In the genomic region with DNA sequence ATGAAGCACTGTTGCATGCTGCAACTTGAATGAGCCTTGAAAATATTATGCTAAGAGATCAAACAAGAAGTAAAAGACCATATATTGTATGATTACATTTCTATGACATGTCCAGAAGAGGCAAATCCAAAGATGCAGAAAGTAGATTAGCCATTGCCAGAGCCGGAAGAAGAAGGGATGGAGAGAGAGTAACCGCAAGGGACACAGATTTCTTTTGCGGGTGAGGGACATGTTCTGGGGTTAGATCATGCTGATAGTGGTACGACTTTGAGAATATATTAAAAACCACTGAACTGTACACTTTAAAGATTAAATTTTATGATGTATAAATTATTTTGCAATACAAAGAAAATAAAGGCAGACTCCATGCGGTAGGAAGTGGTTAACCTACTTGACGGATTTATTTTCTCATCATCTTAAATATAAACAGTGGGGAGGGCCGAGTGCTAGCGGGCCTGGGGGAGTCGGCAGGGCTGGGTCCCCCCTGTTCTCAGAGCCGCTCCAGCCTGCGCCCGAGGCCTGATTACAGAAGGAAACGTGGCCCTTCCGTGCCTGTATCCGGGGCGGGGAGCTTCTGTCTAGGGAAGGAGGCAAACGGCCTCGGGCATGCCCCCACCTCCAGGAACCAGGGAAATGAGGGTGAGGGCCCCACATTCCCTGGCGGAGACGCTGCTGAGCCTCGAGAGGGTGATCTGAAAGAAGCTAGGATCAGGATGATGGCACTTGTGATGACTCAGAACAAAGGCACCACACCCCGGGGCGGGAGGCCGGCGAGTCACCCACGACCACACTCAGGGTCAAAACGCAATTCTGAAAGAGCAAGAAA, we compare ENCODE assay signal across 10 cellular contexts. TPM values are rescaled to one million over a fixed set of nuclear protein-coding genes. Genes with fewer than 3 reads are reported as not detected.
DNase-seq lines count a peak whose midpoint lies in the region; ATAC-seq and TF ChIP-seq lines count a peak whose summit lies in the region.
"Had no signal": no experiment of that assay in that cellular context is flagged by ENCODE, and none has a peak within 500 bp of the region (broad histone marks: within the 10 kb centered on the region; RNA-seq: fewer than 3 reads in every experiment).

No MANE protein-coding gene starts in this region.

- POLR2A ChIA-PET in PC-3 (lab: Charles Lee; ENCODE audit: unreplicated experiment), result no interaction called here

- peaks cover 4 to 6% of the 10 kb centered on the region in 2 donors for H3K4me1 Mint-ChIP-seq in effector memory CD8-positive, alpha-beta T cell (ENCODE audit: low read depth in 2 of 2)
- peaks cover 2% of the 10 kb centered on the region for H3K4me1 Mint-ChIP-seq in mesothelial cell of epicardium

- intact Hi-C loops in PC-3 (cut with micrococcal nuclease) (no loop called here), Right ventricle myocardium superior (cut with DNase I) (no loop called here)

- DNase-seq in NOMO-1 treated with DMSO at 0.1 percent for 48 hours (lab: John Stamatoyannopoulos, UW; ENCODE audit: unreplicated experiment) (peak; percentile 11), NOMO-1 treated with dmso at 0.1 percent for 144 hours (lab: John Stamatoyannopoulos, UW; ENCODE audit: unreplicated experiment) (no peak), PC-3 (peak; percentile 58), Right ventricle myocardium superior (no peak), mesothelial cell of epicardium (ENCODE audit: low spot score in 2 of 2, unreplicated experiment in 2 of 2) (no peak), NCI-H82 treated with DMSO at 0.1 percent for 48 hours (lab: John Stamatoyannopoulos, UW; ENCODE audit: unreplicated experiment) (no peak)
- no peak for DNase-seq in effector memory CD8-positive, alpha-beta T cell
- DNase-seq: cerebellar nuclear complex, small intestine had no signal

- H4K20me1 ChIP-seq in PC-3 (ENCODE audit: low read length), result no peaks in the 10 kb centered on the region

- H2AFZ ChIP-seq in PC-3 (ENCODE audit: low read length), result peak overlapping the region; percentile 61; the same call in 1 of the 2 replicates

- H3K4me3 Mint-ChIP-seq in effector memory CD8-positive, alpha-beta T cell, result peak overlapping the region; percentile 23 to 59
- no peak overlapping the region for H3K4me3 Mint-ChIP-seq in mesothelial cell of epicardium

- no TSS peak for BruUV-seq in PC-3 (replicated peaks; lab: Mats Ljungman, UMichigan)

- ATAC-seq in PC-3 (peak; percentile 88), Right ventricle myocardium superior (ENCODE audit: poor library complexity) (no peak)
- no peak for ATAC-seq in effector memory CD8-positive, alpha-beta T cell (replicated peaks)

- no peak overlapping the region for H3K27ac ChIP-seq in PC-3 (ENCODE audit: low read length)

- H3K4me1 ChIP-seq in PC-3 (ENCODE audit: insufficient read depth, low read length) (peaks cover 10% of the 10 kb centered on the region; the same call in 1 of the 2 replicates), skeletal muscle satellite cell (ENCODE audit: control insufficient read depth, insufficient read depth, low read length) (peaks cover 8% of the 10 kb centered on the region)

- H3K9me2 ChIP-seq in PC-3 (replicated peaks; ENCODE audit: low read length), result no peaks in the 10 kb centered on the region

- no peaks in the 10 kb centered on the region for H3K9me3 ChIP-seq in PC-3 (ENCODE audit: low read length)
- H3K9me3 ChIP-seq in skeletal muscle satellite cell (replicated peaks; ENCODE audit: low read length), result no peaks in the 10 kb centered on the region

- H3K27me3 ChIP-seq in PC-3 (ENCODE audit: low read length) (no peaks in the 10 kb centered on the region), skeletal muscle satellite cell (ENCODE audit: control insufficient read depth, insufficient read depth, low read length) (no peaks in the 10 kb centered on the region)

- CTCF ChIA-PET in PC-3 (lab: Charles Lee), result no interaction called here

- H3K9me3 Mint-ChIP-seq in effector memory CD8-positive, alpha-beta T cell, result no peaks in the 10 kb centered on the region
- H3K9me3 Mint-ChIP-seq in mesothelial cell of epicardium, result peaks cover 13% of the 10 kb centered on the region

- no peak for TF ChIP-seq CTCF in PC-3 (conservative IDR thresholded peaks at IDR 0.05; ENCODE audit: low read depth, low read length)
- TF ChIP-seq CTCF in mesothelial cell of epicardium (IDR thresholded peaks at IDR 0.05; ENCODE audit: unreplicated experiment), result no peak

- no peaks in the 10 kb centered on the region for H3K79me2 ChIP-seq in PC-3 (ENCODE audit: low read length)

- H3K4me2 ChIP-seq in PC-3 (ENCODE audit: low read length), result peak overlapping the region; percentile 72
- peak overlapping the region; percentile 13 for H3K4me2 ChIP-seq in skeletal muscle satellite cell (ENCODE audit: low read length)

- no peaks in the 10 kb centered on the region for H3F3A ChIP-seq in PC-3 (ENCODE audit: low read length, unreplicated experiment)

- H3K9ac ChIP-seq in PC-3 (ENCODE audit: low read length), result no peak overlapping the region
- H3K9ac ChIP-seq in skeletal muscle satellite cell (ENCODE audit: low read depth, low read length), result no peak overlapping the region

- peaks cover 0 to 5% of the 10 kb centered on the region in 2 donors for H3K27me3 Mint-ChIP-seq in effector memory CD8-positive, alpha-beta T cell
- H3K27me3 Mint-ChIP-seq in mesothelial cell of epicardium (ENCODE audit: low read depth), result peaks cover 2% of the 10 kb centered on the region

- H3K36me3 Mint-ChIP-seq in effector memory CD8-positive, alpha-beta T cell (ENCODE audit: insufficient read depth), result no peaks in the 10 kb centered on the region
- no peaks in the 10 kb centered on the region for H3K36me3 Mint-ChIP-seq in mesothelial cell of epicardium

- H3K36me3 ChIP-seq in PC-3 (ENCODE audit: low read depth, low read length) (no peaks in the 10 kb centered on the region), skeletal muscle satellite cell (ENCODE audit: insufficient read depth, low read length) (no peaks in the 10 kb centered on the region)

- 0 out of 2 replicates have a peak overlapping the region, but pooled peaks have one; percentile 2 for H3K4me3 ChIP-seq in PC-3 (ENCODE audit: low read length)
- H3K4me3 ChIP-seq in skeletal muscle satellite cell (ENCODE audit: low read length), result no peak overlapping the region

- peak overlapping the region in 1 of 2 donors; percentile 63 for H3K27ac Mint-ChIP-seq in effector memory CD8-positive, alpha-beta T cell
- no peak overlapping the region for H3K27ac Mint-ChIP-seq in mesothelial cell of epicardium

RNA-seq across cellular contexts. Expression of a gene that starts 48.0 kb away (rescaled TPM):
- total RNA-seq in PC-3 (2014; rRNA removed) (25.8 and 35.1 TPM in 2 replicates), Right ventricle myocardium superior (0.70 TPM), mesothelial cell of epicardium (5.1 to 7.5 TPM (median 7.0 TPM) in 3 replicates)
- total RNA-seq in skeletal muscle satellite cell (2012; rRNA removed), result 18.8 and 24.2 TPM in 2 replicates

Comparison
In these comparisons a context has a peak if more than half of its experiments do, and no peak if none do; other contexts are left out.
1. DNase-seq: peak in NOMO-1 treated with DMSO at 0.1 percent for 48 hours (single experiment) and PC-3 (single experiment); none in NOMO-1 treated with dmso at 0.1 percent for 144 hours (single experiment), effector memory CD8-positive, alpha-beta T cell (0 of 3), Right ventricle myocardium superior (single experiment), mesothelial cell of epicardium (0 of 2) and NCI-H82 treated with DMSO at 0.1 percent for 48 hours (single experiment).